Comparison of ENCODE assay signal across 16 cellular contexts in genomic region chr10:60954045-60954444, GRCh38. TPM values are rescaled to one million over a fixed set of nuclear protein-coding genes. Genes with fewer than 3 reads are reported as not detected.
DNase-seq lines count a peak whose midpoint lies in the region; ATAC-seq and TF ChIP-seq lines count a peak whose summit lies in the region.
"Had no signal": no experiment of that assay in that cellular context is flagged by ENCODE, and none has a peak within 500 bp of the region (broad histone marks: within the 10 kb centered on the region; RNA-seq: fewer than 3 reads in every experiment).

No MANE protein-coding gene starts in this region.

- CTCF ChIA-PET in HEK293 (lab: Yijun Ruan, JAX): no interaction called here

- no peaks in the 10 kb centered on the region for H3K9me3 ChIP-seq in HEK293 (ENCODE audit: control insufficient read depth, insufficient read depth, low read depth, low read length)

- H3K27me3 Mint-ChIP-seq in osteocyte (ENCODE audit: unreplicated experiment): no peaks in the 10 kb centered on the region

- no peak overlapping the region for H3K4me3 ChIP-seq in HEK293 (ENCODE audit: low read depth, low read length)

- H3K27ac ChIP-seq in HEK293 (ENCODE audit: extremely low read depth, low read depth, low read length): no peak overlapping the region
- H3K27ac ChIP-seq: C4-2B had no signal

- ATAC-seq in HG03521 (IDR thresholded peaks at IDR 0.05; ENCODE audit: unreplicated experiment): no peak
- ATAC-seq in activated naive CD4-positive, alpha-beta T cell treated with anti-CD3 and anti-CD28 coated beads, Interleukin-2, amount 50 U/mL, for 72 hours: no peak
- no peak for ATAC-seq in GM21737 (IDR thresholded peaks at IDR 0.05; ENCODE audit: unreplicated experiment)

- H3K4me3 Mint-ChIP-seq in osteocyte (ENCODE audit: unreplicated experiment): no peak overlapping the region
- H3K4me3 Mint-ChIP-seq: CD4-positive, alpha-beta memory T cell; H9; IgD-negative memory B cell had no signal

- H3K4me1 ChIP-seq in HEK293 (ENCODE audit: control insufficient read depth, insufficient read depth, low read length): peaks cover 14% of the 10 kb centered on the region

- DNase-seq in dermis blood vessel endothelial cell (peak; percentile 32), osteocyte (ENCODE audit: extremely low spot score, unreplicated experiment) (no peak)
- no peak for DNase-seq in activated naive CD4-positive, alpha-beta T cell treated with anti-CD3 and anti-CD28 coated beads, Interleukin-2, amount 50 U/mL, for 72 hours (ENCODE audit: low spot score in 2 of 2)
- DNase-seq: ACHN; CD4-positive, alpha-beta memory T cell; DMS153; DMS79; GDM1; GOT3; H9; KG1 had no signal

- peak overlapping the region; percentile 31 for H3K27ac Mint-ChIP-seq in osteocyte (ENCODE audit: unreplicated experiment)
- H3K27ac Mint-ChIP-seq in activated naive CD4-positive, alpha-beta T cell treated with anti-CD3 and anti-CD28 coated beads, Interleukin-2, amount 50 U/mL, for 72 hours: no peak overlapping the region
- H3K27ac Mint-ChIP-seq: CD4-positive, alpha-beta memory T cell; H9; IgD-negative memory B cell had no signal

- peaks cover 28% of the 10 kb centered on the region for H3K4me1 Mint-ChIP-seq in osteocyte (ENCODE audit: unreplicated experiment)
- H3K4me1 Mint-ChIP-seq: H9 had no signal

- no peaks in the 10 kb centered on the region for H3K36me3 Mint-ChIP-seq in osteocyte (ENCODE audit: unreplicated experiment)
- H3K36me3 Mint-ChIP-seq in activated naive CD4-positive, alpha-beta T cell treated with anti-CD3 and anti-CD28 coated beads, Interleukin-2, amount 50 U/mL, for 72 hours: no peaks in the 10 kb centered on the region
- H3K36me3 Mint-ChIP-seq: CD4-positive, alpha-beta memory T cell; IgD-negative memory B cell had no signal

- POLR2A ChIA-PET in HEK293 (lab: Yijun Ruan, JAX): no interaction called here

- H3K36me3 ChIP-seq in HEK293 (ENCODE audit: control insufficient read depth in 2 of 2, insufficient read depth in 1 of 2, low read length in 2 of 2): no peaks in the 10 kb centered on the region

- TF ChIP-seq CTCF in HEK293 (tag by site-specific recombination; IDR thresholded peaks at IDR 0.05): no peak
- TF ChIP-seq CTCF in osteocyte (IDR thresholded peaks at IDR 0.05): no peak

- H3K9me3 Mint-ChIP-seq in osteocyte (ENCODE audit: unreplicated experiment): no peaks in the 10 kb centered on the region
- H3K9me3 Mint-ChIP-seq in activated naive CD4-positive, alpha-beta T cell treated with anti-CD3 and anti-CD28 coated beads, Interleukin-2, amount 50 U/mL, for 72 hours: no peaks in the 10 kb centered on the region
- H3K9me3 Mint-ChIP-seq: CD4-positive, alpha-beta memory T cell; H9 had no signal

TF ChIP-seq in HEK293, 187 proteins besides CTCF, POLR2A, EP300 and RAD21:
- TF ChIP-seq ZNF692 (tag by site-specific recombination; IDR thresholded peaks at IDR 0.05) (0 out of 2 replicates have a peak, but pooled peaks have one; percentile 6), ZNF544 (tag by site-specific recombination; IDR thresholded peaks at IDR 0.05) (no peak)

RNA-seq across cellular contexts. Expression of gene RHOBTB1, which starts 10.1 kb away (rescaled TPM):
- total RNA-seq in dermis blood vessel endothelial cell: 38.6 and 45.6 TPM in 2 replicates
- total RNA-seq in osteocyte: 16.0 and 17.2 TPM in 2 replicates
- under 1 TPM in 1 of 2 donors, not detected in 1; 0.08 TPM for total RNA-seq in activated naive CD4-positive, alpha-beta T cell treated with anti-CD3 and anti-CD28 coated beads, Interleukin-2, amount 50 U/mL, for 72 hours

Comparison
In these comparisons a context has a peak if more than half of its experiments do, and no peak if none do; other contexts are left out.
1. RNA of gene RHOBTB1, which starts 10.1 kb away (total RNA-seq): 38.6 to 45.6 TPM in dermis blood vessel endothelial cell and 16.0 to 17.2 TPM in osteocyte; 0.08 TPM in activated naive CD4-positive, alpha-beta T cell treated with anti-CD3 and anti-CD28 coated beads, Interleukin-2, amount 50 U/mL, for 72 hours; every median in the first group is over 10 times any median in the second.